ENCODE assay signal across 14 cellular contexts in genomic region chr14:61694039-61694438, GRCh38. TPM values are rescaled to one million over a fixed set of nuclear protein-coding genes. Genes with fewer than 3 reads are reported as not detected.
DNase-seq lines count a peak whose midpoint lies in the region; ATAC-seq and TF ChIP-seq lines count a peak whose summit lies in the region.
"Had no signal": no experiment of that assay in that cellular context is flagged by ENCODE, and none has a peak within 500 bp of the region (broad histone marks: within the 10 kb centered on the region; RNA-seq: fewer than 3 reads in every experiment).

No MANE protein-coding gene starts in this region.

- H3K36me3 ChIP-seq in iPS-20b (ENCODE audit: insufficient read depth, low read depth, low read length): no peaks in the 10 kb centered on the region; the same call in 1 of the 2 replicates
- H3K36me3 ChIP-seq in mesendoderm (ENCODE audit: control insufficient read depth, insufficient read depth, low read length): no peaks in the 10 kb centered on the region
- H3K36me3 ChIP-seq: BE2C had no signal

- no peak overlapping the region for H3K4me2 ChIP-seq in mesendoderm (ENCODE audit: low read length)

- H3K4me3 ChIP-seq in iPS-20b (ENCODE audit: low read length) (peak overlapping the region; percentile 80), mesendoderm (ENCODE audit: low read length) (no peak overlapping the region)

- H3K4me1 Mint-ChIP-seq in stimulated activated naive CD8-positive, alpha-beta T cell treated with anti-CD3 and anti-CD28 coated beads, Interleukin-15, Interleukin-2, amounts not matched to agents 100 ng/mL and 50 ng/mL, for 24 hours (ENCODE audit: low read depth): peaks cover 49% of the 10 kb centered on the region
- peaks cover 41% of the 10 kb centered on the region for H3K4me1 Mint-ChIP-seq in stimulated activated naive CD8-positive, alpha-beta T cell treated with anti-CD3 and anti-CD28 coated beads, Interleukin-15, amount 100 ng/mL, for 72 hours
- peaks cover 31% of the 10 kb centered on the region for H3K4me1 Mint-ChIP-seq in activated B cell treated with CpG ODN at 0.5 μM for 24 hours

- no peak overlapping the region for H2BK120ac ChIP-seq in mesendoderm (ENCODE audit: low read depth, low read length)

- peaks cover 30% of the 10 kb centered on the region for H3K79me2 ChIP-seq in mesendoderm (ENCODE audit: control insufficient read depth, insufficient read depth, low read length)

- H3K27ac Mint-ChIP-seq in stimulated activated naive CD8-positive, alpha-beta T cell treated with anti-CD3 and anti-CD28 coated beads, Interleukin-15, Interleukin-2, amounts not matched to agents 100 ng/mL and 50 ng/mL, for 24 hours: peak overlapping the region; percentile 36
- no peak overlapping the region for H3K27ac Mint-ChIP-seq in stimulated activated naive CD8-positive, alpha-beta T cell treated with anti-CD3 and anti-CD28 coated beads, Interleukin-15, amount 100 ng/mL, for 72 hours
- H3K27ac Mint-ChIP-seq in activated B cell treated with CpG ODN at 0.5 μM for 24 hours: no peak overlapping the region

- no peaks in the 10 kb centered on the region for H3K9me3 ChIP-seq in iPS-20b (ENCODE audit: insufficient read depth, low read depth, low read length)
- H3K9me3 ChIP-seq: BE2C had no signal

- WGBS in mesendoderm (ENCODE audit: extremely low coverage, insufficient coverage, low lambda C conversion rate): no CpG with 5 or more reads among the region's 6 CpGs

- H3K27ac ChIP-seq in iPS-20b (ENCODE audit: low read length) (no peak overlapping the region), mesendoderm (ENCODE audit: low read depth, low read length) (no peak overlapping the region)

- H3K23ac ChIP-seq in mesendoderm (ENCODE audit: low read length): no peak overlapping the region

- H3K4me1 ChIP-seq in iPS-20b (ENCODE audit: insufficient read depth, low read length): peaks cover 19% of the 10 kb centered on the region
- peaks cover 2% of the 10 kb centered on the region for H3K4me1 ChIP-seq in mesendoderm (ENCODE audit: control insufficient read depth, low read depth, low read length)

- H2BK15ac ChIP-seq in mesendoderm (replicated peaks; ENCODE audit: low read depth): no peak overlapping the region

- no peaks in the 10 kb centered on the region for H3K79me1 ChIP-seq in mesendoderm (ENCODE audit: low read length)

- intact Hi-C loops in activated B cell treated with CpG ODN at 0.5 μM for 24 hours (cut with micrococcal nuclease) (loop anchor here (2.0 kb wide), 4 partner anchors 15 to 57 kb away; no protein-coding TSS in a partner anchor), posterior vena cava (cut with DNase I) (loop anchor here (10.0 kb wide), 2 partner anchors 149 to 219 kb away; no protein-coding TSS in a partner anchor)

- no peak overlapping the region for H4K5ac ChIP-seq in mesendoderm (ENCODE audit: low read length)

- H3K9me3 Mint-ChIP-seq in stimulated activated naive CD8-positive, alpha-beta T cell treated with anti-CD3 and anti-CD28 coated beads, Interleukin-15, Interleukin-2, amounts not matched to agents 100 ng/mL and 50 ng/mL, for 24 hours: no peaks in the 10 kb centered on the region
- no peaks in the 10 kb centered on the region for H3K9me3 Mint-ChIP-seq in stimulated activated naive CD8-positive, alpha-beta T cell treated with anti-CD3 and anti-CD28 coated beads, Interleukin-15, amount 100 ng/mL, for 72 hours
- H3K9me3 Mint-ChIP-seq in activated B cell treated with CpG ODN at 0.5 μM for 24 hours: peaks cover 7% of the 10 kb centered on the region

- H3K36me3 Mint-ChIP-seq in stimulated activated naive CD8-positive, alpha-beta T cell treated with anti-CD3 and anti-CD28 coated beads, Interleukin-15, Interleukin-2, amounts not matched to agents 100 ng/mL and 50 ng/mL, for 24 hours (ENCODE audit: low read depth): peaks cover 30% of the 10 kb centered on the region
- peaks cover 24% of the 10 kb centered on the region for H3K36me3 Mint-ChIP-seq in activated B cell treated with CpG ODN at 0.5 μM for 24 hours (ENCODE audit: low read depth)

- no peaks in the 10 kb centered on the region for H3K27me3 Mint-ChIP-seq in stimulated activated naive CD8-positive, alpha-beta T cell treated with anti-CD3 and anti-CD28 coated beads, Interleukin-15, Interleukin-2, amounts not matched to agents 100 ng/mL and 50 ng/mL, for 24 hours
- no peaks in the 10 kb centered on the region for H3K27me3 Mint-ChIP-seq in stimulated activated naive CD8-positive, alpha-beta T cell treated with anti-CD3 and anti-CD28 coated beads, Interleukin-15, amount 100 ng/mL, for 72 hours
- H3K27me3 Mint-ChIP-seq in activated B cell treated with CpG ODN at 0.5 μM for 24 hours: no peaks in the 10 kb centered on the region

- no peak overlapping the region for H3K18ac ChIP-seq in mesendoderm (ENCODE audit: low read length)

- H3K4me3 Mint-ChIP-seq in stimulated activated naive CD8-positive, alpha-beta T cell treated with anti-CD3 and anti-CD28 coated beads, Interleukin-15, Interleukin-2, amounts not matched to agents 100 ng/mL and 50 ng/mL, for 24 hours: peak overlapping the region; percentile 98
- H3K4me3 Mint-ChIP-seq in stimulated activated naive CD8-positive, alpha-beta T cell treated with anti-CD3 and anti-CD28 coated beads, Interleukin-15, amount 100 ng/mL, for 72 hours: peak overlapping the region in 1 of 2 donors; percentile 87
- H3K4me3 Mint-ChIP-seq in activated B cell treated with CpG ODN at 0.5 μM for 24 hours: peak overlapping the region; percentile 97

- no peak for ATAC-seq in stimulated activated naive CD8-positive, alpha-beta T cell treated with anti-CD3 and anti-CD28 coated beads, Interleukin-15, amount 100 ng/mL, for 72 hours
- ATAC-seq in activated B cell treated with CpG ODN at 0.5 μM for 24 hours (ENCODE audit: low read depth) (no peak), HG03095 (IDR thresholded peaks at IDR 0.05; ENCODE audit: unreplicated experiment) (no peak)
- ATAC-seq: activated CD4-positive, CD25-positive, alpha-beta regulatory T cell treated with anti-CD3 and anti-CD28 coated beads, Interleukin-2, amount 50 U/mL, for 24 hours had no signal

- H3K4ac ChIP-seq in mesendoderm (ENCODE audit: low read depth, low read length): no peak overlapping the region

- no peak overlapping the region for H2AK5ac ChIP-seq in mesendoderm (ENCODE audit: low read length)

- no peak for DNase-seq in stimulated activated naive CD8-positive, alpha-beta T cell treated with anti-CD3 and anti-CD28 coated beads, Interleukin-15, amount 100 ng/mL, for 72 hours
- DNase-seq in activated B cell treated with CpG ODN at 0.5 μM for 24 hours (no peak), posterior vena cava (ENCODE audit: low spot score) (no peak), mesendoderm (no peak)
- DNase-seq in stimulated activated CD4-positive, alpha-beta T cell treated with anti-CD3 and anti-CD28 coated beads, Interleukin-1b, Interleukin-23, amount 100 ng/mL, for 48 hours: no peak
- DNase-seq: BE2C, left colon, NCI-H1092, nucleus accumbens, SHP77 had no signal

- H4K8ac ChIP-seq in mesendoderm (ENCODE audit: low read depth, low read length): no peak overlapping the region

- CTCF ChIA-PET in activated B cell treated with CpG ODN at 0.5 μM for 24 hours (lab: Charles Lee): no interaction called here

- no peak overlapping the region for H2BK5ac ChIP-seq in mesendoderm (ENCODE audit: low read length)

- POLR2A ChIA-PET in activated B cell treated with CpG ODN at 0.5 μM for 24 hours (lab: Charles Lee): interaction anchor here (1.2 to 3.3 kb wide), 7 partner anchors 10 to 217 kb away, joined by 3 to 81 read pairs (median 15); no protein-coding TSS in a partner anchor

- H3K27me3 ChIP-seq in iPS-20b (ENCODE audit: insufficient read depth, low read length) (no peaks in the 10 kb centered on the region), mesendoderm (ENCODE audit: insufficient read depth, low read length, poor library complexity) (no peaks in the 10 kb centered on the region)
- H3K27me3 ChIP-seq: BE2C had no signal

- H3K9ac ChIP-seq in iPS-20b (ENCODE audit: low read depth, low read length) (peak overlapping the region; percentile 76; the same call in 1 of the 2 replicates), mesendoderm (ENCODE audit: low read length) (no peak overlapping the region)

- no peak for TF ChIP-seq CTCF in activated B cell treated with CpG ODN at 0.5 μM for 24 hours (IDR thresholded peaks at IDR 0.05)

- H3K56ac ChIP-seq in mesendoderm (ENCODE audit: low read length): no peak overlapping the region

RNA-seq across cellular contexts. Expression of gene HIF1A, which starts 1.3 kb away (rescaled TPM):
- total RNA-seq in activated B cell treated with CpG ODN at 0.5 μM for 24 hours: 148 and 179 TPM in 2 replicates
- total RNA-seq in posterior vena cava: 100 to 1,000 TPM; 131 to 187 TPM
- polyA plus RNA-seq in mesendoderm (2013, experiment 1 of 2): 212 TPM
- polyA plus RNA-seq in mesendoderm (2013, experiment 2 of 2): 208 TPM
